40 cellular contexts compared by ENCODE assay signal in the genomic region with DNA sequence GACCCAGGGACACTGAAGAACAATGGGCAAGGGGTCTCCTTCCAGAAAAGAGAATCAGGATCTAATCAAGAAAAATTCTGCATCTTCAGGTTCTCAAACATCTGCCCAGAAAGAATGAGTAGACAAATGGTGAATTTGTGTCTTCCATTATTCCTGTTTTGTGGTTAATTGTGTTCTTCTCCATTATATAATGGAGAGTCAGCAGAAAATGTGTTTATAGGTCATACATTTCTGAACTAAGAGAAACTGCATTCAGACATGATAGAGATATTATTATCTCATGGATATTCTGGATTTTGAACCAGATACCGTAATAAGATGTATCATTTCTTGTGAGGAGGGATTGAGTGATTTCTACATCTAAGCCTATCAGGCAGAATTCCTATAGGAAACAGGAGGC.
"Had no signal": no experiment of that assay in that cellular context is flagged by ENCODE, and none has a peak within 500 bp of the region (broad histone marks: within the 10 kb centered on the region; RNA-seq: fewer than 3 reads in every experiment).

No MANE protein-coding gene starts in this region.

- H3K4me3 ChIP-seq: adrenal gland, ascending aorta, body of pancreas, breast epithelium, cardiac muscle cell had no signal

- H3K27me3 ChIP-seq: adrenal gland, ascending aorta, body of pancreas, brain microvascular endothelial cell, breast epithelium, cardiac muscle cell had no signal

- H3K4me3 Mint-ChIP-seq: activated naive CD4-positive, alpha-beta T cell treated with anti-CD3 and anti-CD28 coated beads for 36 hours; activated naive CD4-positive, alpha-beta T cell treated with anti-CD3 and anti-CD28 coated beads, Interleukin-2, amount 10 ng/mL, durations not matched to agents 7 days and 5 days; activated naive CD4-positive, alpha-beta T cell treated with anti-CD3 and anti-CD28 coated beads, Interleukin-2, amount 50 U/mL, for 24 hours; activated naive CD8-positive, alpha-beta T cell; activated naive CD8-positive, alpha-beta T cell treated with anti-CD3 and anti-CD28 coated beads for 36 hours; activated naive CD8-positive, alpha-beta T cell treated with anti-CD3 and anti-CD28 coated beads, Interleukin-2, amount 10 ng/mL, durations not matched to agents 7 days and 5 days; activated naive CD8-positive, alpha-beta T cell treated with anti-CD3 and anti-CD28 coated beads, Interleukin-2, amount 50 U/mL, for 24 hours; activated T-cell treated with anti-CD3 and anti-CD28 coated beads, Interleukin-2, amount 50 U/mL, for 24 hours; activated T-cell treated with anti-CD3 and anti-CD28 coated beads, Interleukin-2, amount 50 U/mL, for 4 hours; activated T-cell treated with anti-CD3 and anti-CD28 coated beads, Interleukin-2, amount 50 U/mL, for 72 hours; activated T-helper 1 cell treated with anti-CD3 and anti-CD28 coated beads, Interleukin-12 subunit alpha, Interleukin-12 subunit beta, Interleukin-2, Interleukin-4 antibody, amounts not matched to agents 30 ng/mL and 10 ng/mL and 1 ng/mL, durations not matched to agents 14 hours and 24 hours and 36 hours; activated T-helper 17 cell treated with anti-CD3 and anti-CD28 coated beads, Interleukin-2, amount 50 U/mL, for 72 hours; brain; central memory CD8-positive, alpha-beta T cell had no signal

- FAIRE-seq: astrocyte, bronchial epithelial cell had no signal

- H3K36me3 Mint-ChIP-seq: activated naive CD4-positive, alpha-beta T cell treated with anti-CD3 and anti-CD28 coated beads, Interleukin-2, amount 10 ng/mL, durations not matched to agents 7 days and 5 days; activated naive CD4-positive, alpha-beta T cell treated with anti-CD3 and anti-CD28 coated beads, Interleukin-2, amount 50 U/mL, for 24 hours; activated naive CD8-positive, alpha-beta T cell; activated naive CD8-positive, alpha-beta T cell treated with anti-CD3 and anti-CD28 coated beads for 36 hours; activated naive CD8-positive, alpha-beta T cell treated with anti-CD3 and anti-CD28 coated beads, Interleukin-2, amount 10 ng/mL, durations not matched to agents 7 days and 5 days had no signal

- H3K27ac Mint-ChIP-seq: activated naive CD4-positive, alpha-beta T cell treated with anti-CD3 and anti-CD28 coated beads for 36 hours; activated naive CD4-positive, alpha-beta T cell treated with anti-CD3 and anti-CD28 coated beads, Interleukin-2, amount 10 ng/mL, durations not matched to agents 7 days and 5 days; activated naive CD4-positive, alpha-beta T cell treated with anti-CD3 and anti-CD28 coated beads, Interleukin-2, amount 50 U/mL, for 24 hours; activated naive CD4-positive, alpha-beta T cell treated with anti-CD3 and anti-CD28 coated beads, Interleukin-2, amount 50 U/mL, for 72 hours; activated naive CD8-positive, alpha-beta T cell; activated naive CD8-positive, alpha-beta T cell treated with anti-CD3 and anti-CD28 coated beads for 36 hours; activated naive CD8-positive, alpha-beta T cell treated with anti-CD3 and anti-CD28 coated beads, Interleukin-2, amount 10 ng/mL, durations not matched to agents 7 days and 5 days; activated naive CD8-positive, alpha-beta T cell treated with anti-CD3 and anti-CD28 coated beads, Interleukin-2, amount 50 U/mL, for 24 hours; activated T-cell treated with anti-CD3 and anti-CD28 coated beads, Interleukin-2, amount 50 U/mL, for 24 hours; activated T-cell treated with anti-CD3 and anti-CD28 coated beads, Interleukin-2, amount 50 U/mL, for 72 hours; activated T-helper 1 cell treated with anti-CD3 and anti-CD28 coated beads, Interleukin-12 subunit alpha, Interleukin-12 subunit beta, Interleukin-2, Interleukin-4 antibody, amounts not matched to agents 30 ng/mL and 10 ng/mL and 1 ng/mL, durations not matched to agents 14 hours and 24 hours and 36 hours; activated T-helper 17 cell treated with anti-CD3 and anti-CD28 coated beads, Interleukin-2, amount 50 U/mL, for 72 hours; activated T-helper 2 cell treated with anti-CD3 and anti-CD28 coated beads, Interferon-gamma antibody, Interleukin-2, Interleukin-4, amounts not matched to agents 10 μg/mL and 5 μg/mL and 100 μg/mL, durations not matched to agents 14 hours and 24 hours and 36 hours; brain had no signal

- H3K27me3 Mint-ChIP-seq: activated naive CD4-positive, alpha-beta T cell treated with anti-CD3 and anti-CD28 coated beads, Interleukin-2, amount 10 ng/mL, durations not matched to agents 7 days and 5 days; activated naive CD8-positive, alpha-beta T cell treated with anti-CD3 and anti-CD28 coated beads for 36 hours; activated T-cell treated with anti-CD3 and anti-CD28 coated beads, Interleukin-2, amount 50 U/mL, for 24 hours; activated T-helper 17 cell treated with anti-CD3 and anti-CD28 coated beads, Interleukin-2, amount 50 U/mL, for 72 hours; central memory CD8-positive, alpha-beta T cell had no signal

- H3K36me3 ChIP-seq: adrenal gland, ascending aorta, brain microvascular endothelial cell, breast epithelium, cardiac muscle cell had no signal

- H3K4me1 Mint-ChIP-seq: activated naive CD4-positive, alpha-beta T cell treated with anti-CD3 and anti-CD28 coated beads, Interleukin-2, amount 10 ng/mL, durations not matched to agents 7 days and 5 days; activated naive CD4-positive, alpha-beta T cell treated with anti-CD3 and anti-CD28 coated beads, Interleukin-2, amount 50 U/mL, for 24 hours; activated naive CD8-positive, alpha-beta T cell treated with anti-CD3 and anti-CD28 coated beads, Interleukin-2, amount 10 ng/mL, durations not matched to agents 7 days and 5 days; activated naive CD8-positive, alpha-beta T cell treated with anti-CD3 and anti-CD28 coated beads, Interleukin-2, amount 50 U/mL, for 24 hours; activated T-helper 17 cell treated with anti-CD3 and anti-CD28 coated beads, Interleukin-2, amount 50 U/mL, for 72 hours; central memory CD8-positive, alpha-beta T cell had no signal

- H3K9me3 ChIP-seq: adrenal gland, ascending aorta had no signal

- H3K4me1 ChIP-seq: adrenal gland, ascending aorta, body of pancreas, breast epithelium had no signal

- H3K27ac ChIP-seq: adrenal gland, ascending aorta, body of pancreas, brain microvascular endothelial cell, breast epithelium, cardiac muscle cell had no signal

- DNase-seq: activated effector memory CD4-positive, alpha-beta T cell treated with anti-CD3 and anti-CD28 coated beads, Interleukin-2, amount 50 U/mL, for 16 hours; activated effector memory CD4-positive, alpha-beta T cell treated with Interleukin-2 at 50 U/mL for 16 hours; activated gamma-delta T cell; activated gamma-delta T cell treated with Interleukin-2 at 50 U/mL for 16 hours; activated naive CD4-positive, alpha-beta T cell; activated naive CD4-positive, alpha-beta T cell treated with anti-CD3 and anti-CD28 coated beads for 36 hours; activated naive CD4-positive, alpha-beta T cell treated with anti-CD3 and anti-CD28 coated beads, Interleukin-2, amount 10 ng/mL, durations not matched to agents 7 days and 5 days; activated naive CD4-positive, alpha-beta T cell treated with anti-CD3 and anti-CD28 coated beads, Interleukin-2, amount 50 U/mL, for 16 hours; activated naive CD4-positive, alpha-beta T cell treated with Interleukin-2 at 50 U/mL for 16 hours; activated naive CD8-positive, alpha-beta T cell treated with anti-CD3 and anti-CD28 coated beads for 36 hours; activated naive CD8-positive, alpha-beta T cell treated with anti-CD3 and anti-CD28 coated beads, Interleukin-2, amount 10 ng/mL, durations not matched to agents 7 days and 5 days; activated naive CD8-positive, alpha-beta T cell treated with anti-CD3 and anti-CD28 coated beads, Interleukin-2, amount 50 U/mL, for 24 hours; activated T-cell treated with anti-CD3 and anti-CD28 coated beads, Interleukin-2, amount 50 U/mL, for 1 hour; activated T-cell treated with anti-CD3 and anti-CD28 coated beads, Interleukin-2, amount 50 U/mL, for 24 hours; activated T-cell treated with anti-CD3 and anti-CD28 coated beads, Interleukin-2, amount 50 U/mL, for 4 hours; activated T-cell treated with anti-CD3 and anti-CD28 coated beads, Interleukin-2, amount 50 U/mL, for 48 hours; activated T-cell treated with anti-CD3 and anti-CD28 coated beads, Interleukin-2, amount 50 U/mL, for 72 hours; adrenal gland; amniotic stem cell; amygdala; anterior cingulate cortex; aorta; body of pancreas; brain microvascular endothelial cell; caudate nucleus; central memory CD4-positive, alpha-beta T cell; cerebellar nuclear complex had no signal

- ATAC-seq: activated naive CD4-positive, alpha-beta T cell treated with anti-CD3 and anti-CD28 coated beads, Interleukin-2, amount 50 U/mL, for 72 hours; activated naive CD8-positive, alpha-beta T cell treated with anti-CD3 and anti-CD28 coated beads, Interleukin-2, amount 50 U/mL, for 24 hours; activated T-cell treated with anti-CD3 and anti-CD28 coated beads, Interleukin-2, amount 50 U/mL, for 4 hours; activated T-cell treated with anti-CD3 and anti-CD28 coated beads, Interleukin-2, amount 50 U/mL, for 72 hours; activated T-helper 17 cell treated with anti-CD3 and anti-CD28 coated beads, Interleukin-2, amount 50 U/mL, for 72 hours; body of pancreas had no signal
